ENCODE assay signal across 1 cellular context in the genomic region with DNA sequence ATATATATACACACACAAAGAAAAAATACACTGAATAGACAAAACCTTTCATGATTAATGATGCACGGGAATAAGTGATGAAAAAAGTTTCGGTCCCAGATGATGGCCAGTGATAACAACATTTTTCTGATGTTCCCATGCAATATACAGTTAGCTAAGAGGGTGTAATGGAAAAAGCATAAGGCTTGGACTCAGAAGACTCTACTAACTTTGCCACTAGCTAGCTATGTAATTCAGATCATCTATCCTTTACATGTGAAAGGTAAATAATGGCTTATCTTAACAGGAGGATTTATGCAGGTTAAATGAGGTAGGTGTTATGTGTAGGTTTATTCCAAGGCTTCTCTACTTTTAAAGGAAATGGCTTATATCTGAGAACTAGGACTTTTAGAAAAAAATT.
TF ChIP-seq lines count a peak whose summit lies in the region.

No MANE protein-coding gene starts in this region.

TF ChIP-seq in GM23338, 12 proteins besides CTCF, POLR2A, EP300 and RAD21:
- TF ChIP-seq POLR2AphosphoS5 (IDR thresholded peaks at IDR 0.05; ENCODE audit: low read depth) = no peak
